6 cellular contexts compared by ENCODE assay signal in the genomic region with DNA sequence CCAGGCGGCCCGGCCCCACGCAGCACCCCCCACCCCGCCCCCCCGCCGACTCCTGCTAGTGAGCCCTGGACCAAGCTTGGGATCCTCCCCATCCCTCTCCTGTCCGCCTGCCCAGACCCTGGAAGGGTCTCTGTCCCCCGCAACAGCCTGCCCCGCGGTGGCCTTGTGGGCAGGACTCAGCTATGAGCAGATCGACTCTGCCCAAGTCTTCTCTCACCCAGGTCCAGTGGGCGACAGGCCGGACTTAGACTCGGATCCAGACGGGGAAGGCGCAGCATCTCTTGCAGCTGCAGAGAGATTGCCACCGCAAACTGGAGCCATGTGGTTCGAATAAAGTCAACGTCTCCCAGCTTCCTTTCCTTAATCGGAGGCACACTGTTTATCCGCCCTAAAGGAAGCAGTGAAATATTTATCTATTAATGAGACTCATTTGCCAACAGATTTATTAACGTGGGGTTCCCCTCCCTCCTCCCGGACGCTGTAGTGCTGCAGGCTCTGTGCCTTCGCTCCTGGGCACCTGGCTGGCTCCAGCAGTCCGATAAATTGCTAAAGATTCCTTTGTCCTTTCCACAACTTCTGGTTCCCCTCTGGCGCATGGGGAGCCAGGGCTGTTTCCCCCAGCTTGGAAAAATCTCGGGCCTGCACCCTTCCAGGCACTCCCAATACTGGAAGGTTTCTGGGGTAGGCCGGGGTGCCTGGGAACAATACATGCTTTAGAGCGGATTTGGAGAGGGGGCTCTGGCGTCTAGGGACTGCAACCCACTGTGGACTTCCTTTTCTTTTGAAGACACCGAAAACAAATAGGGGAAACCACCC. TPM values are rescaled to one million over a fixed set of nuclear protein-coding genes. Genes with fewer than 3 reads are reported as not detected.
A peak's percentile ranks its signal among the peaks of the same experiment; 100 is the strongest.
DNase-seq lines count a peak whose midpoint lies in the region; ATAC-seq and TF ChIP-seq lines count a peak whose summit lies in the region.

No MANE protein-coding gene starts in this region.

- TF ChIP-seq CTCF in thyroid gland (IDR thresholded peaks at IDR 0.05), result no peak

- TF ChIP-seq POLR2A in thyroid gland (IDR thresholded peaks at IDR 0.05), result no peak

- H3K4me3 ChIP-seq in thyroid gland (replicated peaks in 1 of 3), result no peak overlapping the region

- DNase-seq in ELF-1 (ENCODE audit: low read depth, low spot score) (peak; percentile 33), NCI-H1105 treated with DMSO at 0.1 percent for 48 hours (lab: John Stamatoyannopoulos, UW) (no peak), thyroid gland (no peak)
- peak; percentile 57 for DNase-seq in activated CD8-positive, alpha-beta memory T cell treated with anti-CD3 and anti-CD28 coated beads, Interleukin-2, amount 50 U/mL, for 48 hours
- no peak for DNase-seq in natural killer cell treated with Interleukin-12 subunit alpha and Interleukin-12 subunit beta and Interleukin-15 and Interleukin-18, amount 100 ng/mL, for 72 hours (ENCODE audit: low spot score)

- H3K9me3 ChIP-seq in thyroid gland, result no peaks in the 10 kb centered on the region

- H3K36me3 Mint-ChIP-seq in natural killer cell treated with Interleukin-12 subunit alpha and Interleukin-12 subunit beta and Interleukin-15 and Interleukin-18, amount 100 ng/mL, for 72 hours, result no peaks in the 10 kb centered on the region

- no peak overlapping the region for H3K4me3 Mint-ChIP-seq in natural killer cell treated with Interleukin-12 subunit alpha and Interleukin-12 subunit beta and Interleukin-15 and Interleukin-18, amount 100 ng/mL, for 72 hours

- intact Hi-C loops in thyroid gland (cut with DNase I), result no loop called here

- H3K27ac ChIP-seq in thyroid gland, result no peak overlapping the region

- H3K4me1 ChIP-seq in thyroid gland, result peaks cover 18 to 33% of the 10 kb centered on the region in 2 donors

- peak overlapping the region; percentile 0 to 67 for H3K27ac Mint-ChIP-seq in natural killer cell treated with Interleukin-12 subunit alpha and Interleukin-12 subunit beta and Interleukin-15 and Interleukin-18, amount 100 ng/mL, for 72 hours

- no peaks in the 10 kb centered on the region for H3K36me3 ChIP-seq in thyroid gland

- no peak for ATAC-seq in natural killer cell treated with Interleukin-12 subunit alpha and Interleukin-12 subunit beta and Interleukin-15 and Interleukin-18, amount 100 ng/mL, for 72 hours
- ATAC-seq in HG03039 (IDR thresholded peaks at IDR 0.05; ENCODE audit: unreplicated experiment), result no peak

- WGBS in thyroid gland, 2 donors, result 16 to 27% methylated on average over 21 of the region's 32 CpGs

- H3K9me3 Mint-ChIP-seq in natural killer cell treated with Interleukin-12 subunit alpha and Interleukin-12 subunit beta and Interleukin-15 and Interleukin-18, amount 100 ng/mL, for 72 hours, result no peaks in the 10 kb centered on the region

- H3K4me1 Mint-ChIP-seq in natural killer cell treated with Interleukin-12 subunit alpha and Interleukin-12 subunit beta and Interleukin-15 and Interleukin-18, amount 100 ng/mL, for 72 hours (ENCODE audit: low read depth in 2 of 2), result peaks cover 37 to 46% of the 10 kb centered on the region in 2 donors

- H3K27me3 ChIP-seq in thyroid gland, result peaks cover 76% of the 10 kb centered on the region

- H3K27me3 Mint-ChIP-seq in natural killer cell treated with Interleukin-12 subunit alpha and Interleukin-12 subunit beta and Interleukin-15 and Interleukin-18, amount 100 ng/mL, for 72 hours, result peaks cover 57 to 64% of the 10 kb centered on the region in 2 donors

RNA-seq across cellular contexts. Expression of gene HOXA7, which starts 0.6 kb away (rescaled TPM):
- under 1 TPM in 1 of 2 donors, not detected in 1; 0.20 TPM for total RNA-seq in natural killer cell treated with Interleukin-12 subunit alpha and Interleukin-12 subunit beta and Interleukin-15 and Interleukin-18, amount 100 ng/mL, for 72 hours
- 1 to 10 TPM in 1 of 4 donors, under 1 TPM in 3; 0.34 to 2.1 (median 0.74) TPM for total RNA-seq in thyroid gland

RNA-seq across cellular contexts. Expression of gene HOXA3, which starts 4.7 kb away (rescaled TPM):
- total RNA-seq in natural killer cell treated with Interleukin-12 subunit alpha and Interleukin-12 subunit beta and Interleukin-15 and Interleukin-18, amount 100 ng/mL, for 72 hours, result not detected
- 1 to 10 TPM in 3 of 4 donors, under 1 TPM in 1; 0.94 to 6.1 (median 1.9) TPM for total RNA-seq in thyroid gland

RNA-seq across cellular contexts. Expression of gene HOXA9, which starts 8.2 kb away (rescaled TPM):
- 1 to 10 TPM in 1 of 2 donors, not detected in 1; 2.4 TPM for total RNA-seq in natural killer cell treated with Interleukin-12 subunit alpha and Interleukin-12 subunit beta and Interleukin-15 and Interleukin-18, amount 100 ng/mL, for 72 hours
- total RNA-seq in thyroid gland, result 1 to 10 TPM in 1 of 4 donors, under 1 TPM in 2, not detected in 1; 0.63 to 1.9 (median 0.67) TPM

RNA-seq across cellular contexts. Expression of gene HOXA6, which starts 9.5 kb away (rescaled TPM):
- total RNA-seq in natural killer cell treated with Interleukin-12 subunit alpha and Interleukin-12 subunit beta and Interleukin-15 and Interleukin-18, amount 100 ng/mL, for 72 hours, result under 1 TPM in 1 of 2 donors, not detected in 1; 0.81 TPM
- 1 to 10 TPM in 2 of 4 donors, not detected in 2; 1.1 to 1.6 TPM for total RNA-seq in thyroid gland

RNA-seq across cellular contexts. Expression of gene HOXA5, which starts 13.6 kb away (rescaled TPM):
- total RNA-seq in natural killer cell treated with Interleukin-12 subunit alpha and Interleukin-12 subunit beta and Interleukin-15 and Interleukin-18, amount 100 ng/mL, for 72 hours, result under 1 TPM; 0.33 to 0.64 TPM
- total RNA-seq in thyroid gland, result 1 to 10 TPM; 2.0 to 4.4 (median 3.3) TPM

Comparison
In these comparisons a context has a peak if more than half of its experiments do, and no peak if none do; other contexts are left out.
1. DNase-seq: peak in ELF-1 (single experiment) and activated CD8-positive, alpha-beta memory T cell treated with anti-CD3 and anti-CD28 coated beads, Interleukin-2, amount 50 U/mL, for 48 hours (single experiment); none in natural killer cell treated with Interleukin-12 subunit alpha and Interleukin-12 subunit beta and Interleukin-15 and Interleukin-18, amount 100 ng/mL, for 72 hours (single experiment), NCI-H1105 treated with DMSO at 0.1 percent for 48 hours (single experiment) and thyroid gland (0 of 2).